ENCODE assay signal across 19 cellular contexts in genomic region chr16:77059441-77059840, GRCh38.
"Had no signal": no experiment of that assay in that cellular context is flagged by ENCODE, and none has a peak within 500 bp of the region (broad histone marks: within the 10 kb centered on the region; RNA-seq: fewer than 3 reads in every experiment).

No MANE protein-coding gene starts in this region.

- ATAC-seq: left cardiac atrium; natural killer cell; stimulated activated naive CD8-positive, alpha-beta T cell treated with anti-CD3 and anti-CD28 coated beads, Interleukin-15, Interleukin-2, amounts not matched to agents 100 U/mL and 50 U/mL, for 24 hours had no signal

- H3K4me1 ChIP-seq: prostate gland, suprapubic skin had no signal

- H3K4me3 ChIP-seq: lung, prostate gland, suprapubic skin had no signal

- H3K27ac ChIP-seq: prostate gland, suprapubic skin had no signal

- H3K27ac Mint-ChIP-seq: activated B cell treated with CpG ODN at 0.5 μM for 24 hours; activated CD4-positive, alpha-beta T cell treated with anti-CD3 and anti-CD28 coated beads, Interleukin-2, amount 10 ng/mL, durations not matched to agents 7 days and 5 days; natural killer cell; T-helper 1 cell treated with Interleukin-12 subunit alpha and Interleukin-12 subunit beta and Interleukin-4 antibody, amounts not matched to agents 30 μg/mL and 1 μg/mL, for 36 hours; type B pancreatic cell had no signal

- DNase-seq: activated B cell treated with CpG ODN at 0.5 μM for 24 hours; activated CD4-positive, alpha-beta T cell treated with anti-CD3 and anti-CD28 coated beads, Interleukin-2, amount 10 ng/mL, durations not matched to agents 7 days and 5 days; activated CD8-positive, alpha-beta memory T cell treated with anti-CD3 and anti-CD28 coated beads for 24 hours; activated naive CD4-positive, alpha-beta T cell treated with Interleukin-2 at 50 U/mL for 16 hours; cortex of kidney; effector memory CD4-positive, alpha-beta T cell; hypothalamus; left cardiac atrium; natural killer cell; nucleus accumbens; stimulated activated CD4-positive, alpha-beta T cell treated with anti-CD3 and anti-CD28 coated beads, Interleukin-12 subunit alpha, Interleukin-12 subunit beta, amount 100 ng/mL, for 4 hours; stimulated activated CD4-positive, alpha-beta T cell treated with anti-CD3 and anti-CD28 coated beads, Interleukin-2, amount 100 ng/mL, for 48 hours; stimulated activated naive CD8-positive, alpha-beta T cell treated with anti-CD3 and anti-CD28 coated beads, Interleukin-15, Interleukin-2, amounts not matched to agents 100 U/mL and 50 U/mL, for 24 hours had no signal

- H3K27me3 ChIP-seq: suprapubic skin had no signal

- H3K36me3 ChIP-seq: prostate gland, suprapubic skin had no signal

- H3K9me3 ChIP-seq: prostate gland, suprapubic skin had no signal

- H3K36me3 Mint-ChIP-seq: natural killer cell, type B pancreatic cell had no signal

- H3K27me3 Mint-ChIP-seq: activated B cell treated with CpG ODN at 0.5 μM for 24 hours; activated CD4-positive, alpha-beta T cell treated with anti-CD3 and anti-CD28 coated beads, Interleukin-2, amount 10 ng/mL, durations not matched to agents 7 days and 5 days; central memory CD8-positive, alpha-beta T cell had no signal

- H3K4me3 Mint-ChIP-seq: activated B cell treated with CpG ODN at 0.5 μM for 24 hours; activated CD4-positive, alpha-beta T cell treated with anti-CD3 and anti-CD28 coated beads, Interleukin-2, amount 10 ng/mL, durations not matched to agents 7 days and 5 days; central memory CD8-positive, alpha-beta T cell; natural killer cell; T-helper 1 cell treated with Interleukin-12 subunit alpha and Interleukin-12 subunit beta and Interleukin-4 antibody, amounts not matched to agents 30 μg/mL and 1 μg/mL, for 36 hours; type B pancreatic cell had no signal

- H3K4me1 Mint-ChIP-seq: activated B cell treated with CpG ODN at 0.5 μM for 24 hours; activated CD4-positive, alpha-beta T cell treated with anti-CD3 and anti-CD28 coated beads, Interleukin-2, amount 10 ng/mL, durations not matched to agents 7 days and 5 days; central memory CD8-positive, alpha-beta T cell; natural killer cell had no signal
